ENCODE assay signal across 11 cellular contexts in genomic region chr10:124522903-124523260, GRCh38.
DNase-seq lines count a peak whose midpoint lies in the region; ATAC-seq and TF ChIP-seq lines count a peak whose summit lies in the region.
"Had no signal": no experiment of that assay in that cellular context is flagged by ENCODE, and none has a peak within 500 bp of the region (broad histone marks: within the 10 kb centered on the region; RNA-seq: fewer than 3 reads in every experiment).

No MANE protein-coding gene starts in this region.

- peaks cover 9% of the 10 kb centered on the region; the same call in 1 of the 2 replicates for H3K4me1 ChIP-seq in IMR-90 (ENCODE audit: control insufficient read depth, insufficient read depth, low read length)
- H3K4me1 ChIP-seq in fibroblast of lung (ENCODE audit: control insufficient read depth, extremely low read depth, insufficient read depth, low read length) = peaks cover 3% of the 10 kb centered on the region
- H3K4me1 ChIP-seq in spleen = peaks cover 14 to 36% (median 21%) of the 10 kb centered on the region in 6 donors
- H3K4me1 ChIP-seq in SK-N-SH (ENCODE audit: control insufficient read depth in 1 of 2, insufficient read depth in 2 of 2, low read depth in 1 of 2, low read length in 1 of 2) = peaks cover 0 to 10% of the 10 kb centered on the region in 2 experiments; a peak in 1 of 4 replicates

- H2AFZ ChIP-seq in IMR-90 (replicated peaks; ENCODE audit: low read length, poor library complexity) (peak overlapping the region; percentile 80), fibroblast of lung (ENCODE audit: low read length) (peak overlapping the region; percentile 78), SK-N-SH (ENCODE audit: low read depth) (no peak overlapping the region)

- no peak overlapping the region for H3K23ac ChIP-seq in IMR-90 (ENCODE audit: low read depth, low read length)

- no peak overlapping the region for H2BK15ac ChIP-seq in IMR-90 (ENCODE audit: low read depth, low read length)

- in situ Hi-C loops in IMR-90 (cut with MboI; ENCODE audit: low sequenced_read_pairs) = no loop called here

- H3K27ac ChIP-seq in IMR-90 (ENCODE audit: insufficient read depth, low read length) (no peak overlapping the region), fibroblast of lung (ENCODE audit: insufficient read depth, low read length) (no peak overlapping the region), spleen (peak overlapping the region; percentile 8 to 81 (median 57)), SK-N-SH (ENCODE audit: low read depth in 2 of 2, low read length in 1 of 2) (no peak overlapping the region)
- H3K27ac ChIP-seq: neutrophil had no signal

- H3K4me2 ChIP-seq in IMR-90 (ENCODE audit: low read depth, low read length) (peak overlapping the region; percentile 78; the same call in 1 of the 2 replicates), fibroblast of lung (ENCODE audit: extremely low read depth, insufficient read depth, low read length) (peak overlapping the region; percentile 75), SK-N-SH (no peak overlapping the region)

- H4K20me1 ChIP-seq in IMR-90 (ENCODE audit: insufficient read depth, low read length) (no peaks in the 10 kb centered on the region), fibroblast of lung (ENCODE audit: control insufficient read depth, extremely low read depth, insufficient read depth, low read length) (no peaks in the 10 kb centered on the region), SK-N-SH (ENCODE audit: insufficient read depth) (no peaks in the 10 kb centered on the region)

- dilution Hi-C loops in IMR-90 (cut with HindIII; ENCODE audit: low sequenced_read_pairs, unreplicated experiment) = no loop called here

- 25% methylated on average over 5 of the region's 15 CpGs; no CpG with 5 or more reads in 1 of the 2 experiments for WGBS in IMR-90 (ENCODE audit: extremely low coverage in 2 of 2, insufficient read length in 1 of 2), 2 experiments
- 56 to 75% (median 65%) methylated on average over 15 of the region's 15 CpGs for WGBS in spleen, 5 donors
- WGBS in SK-N-SH (ENCODE audit: low lambda C conversion rate) = 83% methylated on average over 12 of the region's 15 CpGs

- H3K79me2 ChIP-seq in fibroblast of lung (ENCODE audit: control insufficient read depth, insufficient read depth, low read length) (no peaks in the 10 kb centered on the region), SK-N-SH (ENCODE audit: insufficient read depth) (no peaks in the 10 kb centered on the region)

- H3K4ac ChIP-seq in IMR-90 (ENCODE audit: low read depth, low read length) = no peak overlapping the region

- no peak overlapping the region for H2BK5ac ChIP-seq in IMR-90 (ENCODE audit: low read depth, low read length, poor library complexity, severe bottlenecking)

- H3K9me3 ChIP-seq in IMR-90 (ENCODE audit: control insufficient read depth, insufficient read depth, low read length) (no peaks in the 10 kb centered on the region), fibroblast of lung (ENCODE audit: control insufficient read depth, insufficient read depth, low read depth, low read length) (no peaks in the 10 kb centered on the region), spleen (no peaks in the 10 kb centered on the region), SK-N-SH (no peaks in the 10 kb centered on the region)
- H3K9me3 ChIP-seq: neutrophil had no signal

- H2BK120ac ChIP-seq in IMR-90 (ENCODE audit: low read depth, low read length) = no peak overlapping the region

- no peak overlapping the region for H3K4me3 ChIP-seq in IMR-90 (ENCODE audit: insufficient read depth, low read depth, low read length)
- peak overlapping the region in 2 of 4 experiments; percentile 9 to 37 for H3K4me3 ChIP-seq in fibroblast of lung (replicated peaks in 1 of 4; ENCODE audit: control extremely low read depth in 1 of 4, insufficient read depth in 1 of 4, low read depth in 3 of 4, low read length in 4 of 4)
- H3K4me3 ChIP-seq in spleen = peak overlapping the region in 4 of 8 donors; percentile 14 to 54 (median 22)
- no peak overlapping the region for H3K4me3 ChIP-seq in SK-N-SH (ENCODE audit: low read depth in 2 of 2, low read length in 1 of 2)

- no peak overlapping the region for H4K5ac ChIP-seq in IMR-90 (ENCODE audit: low read depth, low read length)

- H3K36me3 ChIP-seq in IMR-90 (ENCODE audit: control insufficient read depth, insufficient read depth, low read length) (no peaks in the 10 kb centered on the region), fibroblast of lung (ENCODE audit: control insufficient read depth, insufficient read depth, low read length) (no peaks in the 10 kb centered on the region), spleen (peaks cover 0 to 9% (median 0%) of the 10 kb centered on the region in 6 donors), SK-N-SH (replicated peaks in 1 of 2; ENCODE audit: control insufficient read depth in 1 of 2, insufficient read depth in 2 of 2, low read length in 1 of 2) (no peaks in the 10 kb centered on the region)
- H3K36me3 ChIP-seq: neutrophil had no signal

- H3K9ac ChIP-seq in IMR-90 (ENCODE audit: low read depth, low read length) (no peak overlapping the region), fibroblast of lung (ENCODE audit: insufficient read depth, low read length) (peak overlapping the region; percentile 37), SK-N-SH (no peak overlapping the region)

- no peak overlapping the region for H4K91ac ChIP-seq in IMR-90 (ENCODE audit: insufficient read depth, low read depth, low read length)

- no peak for DNase-seq in IMR-90
- peak; percentile 3 for DNase-seq in NCI-H774 (lab: John Stamatoyannopoulos, UW)
- peak in 1 of 2 donors; percentile 27 for DNase-seq in fibroblast of lung (ENCODE audit: low read depth in 2 of 2)
- DNase-seq in spleen = peak; percentile 68
- no peak for DNase-seq in activated gamma-delta T cell treated with Interleukin-2 at 50 U/mL for 16 hours
- DNase-seq in NCI-H128 (lab: John Stamatoyannopoulos, UW; ENCODE audit: unreplicated experiment) = no peak
- no peak for DNase-seq in SK-N-SH
- DNase-seq: DND-41, NCI-H446 treated with DMSO at 0.1 percent for 48 hours had no signal

- H3K27me3 ChIP-seq in IMR-90 (ENCODE audit: control insufficient read depth, insufficient read depth, low read length) (no peaks in the 10 kb centered on the region; the same call in 1 of the 2 replicates), fibroblast of lung (ENCODE audit: control insufficient read depth, insufficient read depth, low read length) (no peaks in the 10 kb centered on the region), spleen (replicated peaks in 1 of 7) (no peaks in the 10 kb centered on the region), SK-N-SH (ENCODE audit: insufficient read depth) (no peaks in the 10 kb centered on the region)

- POLR2A ChIA-PET in IMR-90 (lab: Charles Lee; ENCODE audit: unreplicated experiment) = no interaction called here
- POLR2A ChIA-PET in SK-N-SH (lab: Yijun Ruan, JAX) = no interaction called here

- H3K9me1 ChIP-seq in IMR-90 (ENCODE audit: insufficient read depth, low read length) = no peaks in the 10 kb centered on the region

- peak; percentile 21; the same call in 1 of the 2 replicates for ATAC-seq in IMR-90 (ENCODE audit: low read depth)
- no peak for ATAC-seq in esophagus mucosa

- H3K56ac ChIP-seq in IMR-90 (ENCODE audit: extremely low read depth, insufficient read depth, low read length) = no peak overlapping the region

- H3K14ac ChIP-seq in IMR-90 (replicated peaks; ENCODE audit: low read depth, low read length) = no peak overlapping the region

- H3K18ac ChIP-seq in IMR-90 (ENCODE audit: low read depth, low read length) = no peak overlapping the region

- no TSS peak for BruUV-seq in IMR-90 (replicated peaks; lab: Mats Ljungman, UMichigan)

- TF ChIP-seq EP300 in SK-N-SH (IDR thresholded peaks at IDR 0.05; ENCODE audit: borderline replicate concordance in 1 of 2, low read depth in 1 of 2, low read length in 1 of 2) = no peak

- no peaks in the 10 kb centered on the region for H3F3A ChIP-seq in SK-N-SH (replicated peaks; ENCODE audit: insufficient read depth)

- TF ChIP-seq POLR2A in IMR-90 (IDR thresholded peaks at IDR 0.05; ENCODE audit: low read depth, low read length) (no peak), spleen (IDR thresholded peaks at IDR 0.05) (no peak)

- CTCF ChIA-PET in IMR-90 (lab: Yijun Ruan, JAX) = interaction anchor here (1.1 kb wide), 1 partner anchor 223 kb away, joined by 3 read pairs; no protein-coding TSS in a partner anchor
- CTCF ChIA-PET in SK-N-SH (lab: Yijun Ruan, JAX) = interaction anchor here (0.7 to 1.2 kb wide), 2 partner anchors 219 to 235 kb away, joined by 3 to 4 read pairs; no protein-coding TSS in a partner anchor

- H2AK9ac ChIP-seq in IMR-90 (replicated peaks; ENCODE audit: low read depth, low read length, poor library complexity) = no peak overlapping the region

- intact Hi-C loops in IMR-90 (cut with micrococcal nuclease) = no loop called here
- intact Hi-C loops in spleen (cut with DNase I; ENCODE audit: low total_unique reads) = no loop called here

- H3K9me2 ChIP-seq in SK-N-SH = no peaks in the 10 kb centered on the region

- H2AK5ac ChIP-seq in IMR-90 (ENCODE audit: low read depth, low read length) = no peak overlapping the region

- no peak overlapping the region for H4K8ac ChIP-seq in IMR-90 (ENCODE audit: low read depth in 2 of 2, low read length in 2 of 2)

- no peak for TF ChIP-seq RAD21 in IMR-90 (IDR thresholded peaks at IDR 0.05; ENCODE audit: low read length)
- no peak for TF ChIP-seq RAD21 in SK-N-SH (IDR thresholded peaks at IDR 0.05; ENCODE audit: low read length)

- TF ChIP-seq CTCF in IMR-90 (conservative IDR thresholded peaks at IDR 0.05; ENCODE audit: low read depth, low read length) (no peak), fibroblast of lung (conservative IDR thresholded peaks at IDR 0.05 in 1 of 2, IDR thresholded peaks at IDR 0.05 in 1 of 2; ENCODE audit: low read depth in 1 of 2, low read length in 2 of 2) (no peak), spleen (IDR thresholded peaks at IDR 0.05 in 8 of 11, conservative IDR thresholded peaks at IDR 0.05 in 3 of 11) (no peak), SK-N-SH (IDR thresholded peaks at IDR 0.05) (no peak)

- H2BK20ac ChIP-seq in IMR-90 (ENCODE audit: low read depth, low read length) = no peak overlapping the region

- no peaks in the 10 kb centered on the region for H3K79me1 ChIP-seq in IMR-90 (ENCODE audit: low read depth in 1 of 2, low read length in 2 of 2)

TF ChIP-seq in IMR-90, 13 proteins besides CTCF, POLR2A, EP300 and RAD21 (continues in another document):
- TF ChIP-seq NFE2L2 (IDR thresholded peaks at IDR 0.05; ENCODE audit: low read depth, low read length) (no peak), RFX5 (IDR thresholded peaks at IDR 0.05; ENCODE audit: low read depth, low read length) (no peak), BHLHE40 (IDR thresholded peaks at IDR 0.05; ENCODE audit: low read depth, low read length) (no peak), RCOR1 (IDR thresholded peaks at IDR 0.05; ENCODE audit: insufficient replicate concordance, low read length) (no peak), CHD1 (IDR thresholded peaks at IDR 0.05; ENCODE audit: low read depth, low read length) (no peak)

TF ChIP-seq in SK-N-SH, 30 proteins besides CTCF, POLR2A, EP300 and RAD21 (continues in another document):
- no peak for TF ChIP-seq POLR2AphosphoS5 (IDR thresholded peaks at IDR 0.05; ENCODE audit: low read depth, low read length)
- TF ChIP-seq GATA2 (CRISPR knock-in tag; IDR thresholded peaks at IDR 0.05) = no peak
- TF ChIP-seq JUND (IDR thresholded peaks at IDR 0.05) = no peak
- TF ChIP-seq TAF1 (IDR thresholded peaks at IDR 0.05; ENCODE audit: borderline replicate concordance, low read depth, low read length) = no peak
- TF ChIP-seq GABPA (IDR thresholded peaks at IDR 0.05; ENCODE audit: low read depth) = no peak
- no peak for TF ChIP-seq YY1 (IDR thresholded peaks at IDR 0.05; ENCODE audit: low read depth)

Comparison
In these comparisons a context has a peak if more than half of its experiments do, and no peak if none do; other contexts are left out.
1. DNase-seq: peak in NCI-H774 (single experiment) and spleen (single experiment); none in IMR-90 (single experiment), activated gamma-delta T cell treated with Interleukin-2 at 50 U/mL for 16 hours (single experiment), NCI-H128 (single experiment) and SK-N-SH (single experiment).
2. H3K27ac ChIP-seq: peak in spleen (8 of 8); none in IMR-90 (single experiment), fibroblast of lung (single experiment) and SK-N-SH (0 of 2).